In the genomic region with DNA sequence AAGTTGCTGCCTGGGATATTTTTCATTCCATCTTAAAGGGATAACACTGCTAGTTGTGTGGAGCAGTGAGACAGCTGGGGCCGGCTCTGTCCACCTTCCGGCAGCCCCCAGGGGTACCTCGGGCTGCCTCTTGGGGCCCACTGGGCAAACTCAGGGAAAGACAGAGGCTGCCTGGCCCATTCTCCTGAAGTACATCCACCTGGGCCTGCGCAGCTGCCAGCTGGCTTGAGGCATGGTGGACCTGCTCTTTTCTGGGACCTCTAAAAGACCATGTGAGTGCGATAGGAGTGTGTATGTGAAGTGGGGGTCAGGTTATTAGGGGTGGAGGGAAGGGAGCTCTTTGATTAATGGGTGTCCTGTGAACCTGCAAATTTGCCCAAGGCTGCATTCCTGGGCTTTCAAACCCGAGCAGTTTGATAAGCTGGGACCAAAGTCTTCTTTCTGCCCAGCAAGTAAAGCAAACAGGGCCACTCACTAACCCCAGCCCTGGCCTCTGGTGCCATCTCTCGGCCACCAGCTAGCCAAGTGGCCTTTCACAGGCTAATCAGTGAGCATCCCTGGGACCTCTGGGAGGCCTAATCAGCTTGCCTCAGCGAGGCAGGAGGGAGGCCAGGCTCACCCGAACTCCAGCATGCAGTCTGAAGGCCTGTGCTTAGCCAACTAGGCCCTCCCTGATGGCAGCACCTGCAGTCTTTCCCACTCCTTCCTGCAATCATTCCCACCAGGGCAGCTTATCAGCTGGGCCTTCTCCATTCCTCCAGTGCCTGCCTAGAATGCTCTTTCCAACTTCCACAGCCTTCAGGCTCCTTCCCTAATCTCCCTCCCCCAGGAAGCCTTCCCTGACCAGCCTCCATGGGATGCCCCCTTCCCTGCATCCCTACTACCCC, we compare ENCODE assay signal across 15 cellular contexts.
DNase-seq lines count a peak whose midpoint lies in the region; ATAC-seq, FAIRE-seq and TF ChIP-seq lines count a peak whose summit lies in the region.
"Had no signal": no experiment of that assay in that cellular context is flagged by ENCODE, and none has a peak within 500 bp of the region (broad histone marks: within the 10 kb centered on the region; RNA-seq: fewer than 3 reads in every experiment).

No MANE protein-coding gene starts in this region.

- H3K4me2 ChIP-seq in HepG2 (ENCODE audit: low read depth, low read length) = no peak overlapping the region

- TF ChIP-seq CTCF in NB4 (IDR thresholded peaks at IDR 0.05; ENCODE audit: low read depth, low read length) (peak; percentile 3), HepG2 (CRISPR knock-in tag; IDR thresholded peaks at IDR 0.05) (0 out of 2 replicates have a peak, but pooled peaks have one; percentile 19), BE2C (IDR thresholded peaks at IDR 0.05; ENCODE audit: low read depth, low read length) (no peak), thyroid gland (IDR thresholded peaks at IDR 0.05) (no peak)

- TF ChIP-seq EP300 in HepG2 (IDR thresholded peaks at IDR 0.05; ENCODE audit: low read depth in 2 of 2, low read length in 2 of 2) (no peak), HepG2 (CRISPR knock-in tag; IDR thresholded peaks at IDR 0.05; ENCODE audit: borderline replicate concordance) (no peak)

- H3K9me3 ChIP-seq in HepG2 (ENCODE audit: low read length) = peaks cover 99% of the 10 kb centered on the region
- no peaks in the 10 kb centered on the region; the same call in 1 of the 2 replicates for H3K9me3 ChIP-seq in BE2C
- no peaks in the 10 kb centered on the region for H3K9me3 ChIP-seq in thyroid gland
- H3K9me3 ChIP-seq: Caco-2, HAP-1 had no signal

- H4K20me1 ChIP-seq in HepG2 (ENCODE audit: insufficient read depth, low read length) = no peaks in the 10 kb centered on the region

- H3K4me1 ChIP-seq in HepG2 (ENCODE audit: insufficient read depth, low read length) (no peaks in the 10 kb centered on the region), BE2C (no peaks in the 10 kb centered on the region), thyroid gland (no peaks in the 10 kb centered on the region)
- H3K4me1 ChIP-seq: Caco-2, HAP-1 had no signal

- H3K9ac ChIP-seq in HepG2 (ENCODE audit: insufficient read depth, low read depth, low read length) = no peak overlapping the region
- H3K9ac ChIP-seq: GM23248 had no signal

- H3K27me3 ChIP-seq in HepG2 (ENCODE audit: control insufficient read depth in 1 of 2, insufficient read depth in 2 of 2, low read length in 2 of 2) (no peaks in the 10 kb centered on the region), BE2C (no peaks in the 10 kb centered on the region), thyroid gland (no peaks in the 10 kb centered on the region)

- no peaks in the 10 kb centered on the region for H3K36me3 ChIP-seq in HepG2 (replicated peaks in 1 of 2; ENCODE audit: control insufficient read depth in 1 of 2, insufficient read depth in 2 of 2, low read length in 2 of 2)
- H3K36me3 ChIP-seq in BE2C = no peaks in the 10 kb centered on the region
- no peaks in the 10 kb centered on the region for H3K36me3 ChIP-seq in thyroid gland
- H3K36me3 ChIP-seq: HAP-1 had no signal

- no peak for TF ChIP-seq RAD21 in HepG2 (CRISPR knock-in tag; IDR thresholded peaks at IDR 0.05)

- CTCF ChIA-PET in HepG2 (lab: Yijun Ruan, JAX; ENCODE audit: low intra/inter-chr PET ratio, low total read pairs) = no interaction called here

- H2AFZ ChIP-seq in HepG2 (ENCODE audit: low read length) = no peak overlapping the region
- H2AFZ ChIP-seq: GM23248 had no signal

- no peak for TF ChIP-seq POLR2A in NB4 (IDR thresholded peaks at IDR 0.05; ENCODE audit: extremely low read depth, insufficient read length)
- TF ChIP-seq POLR2A in HepG2 (IDR thresholded peaks at IDR 0.05; ENCODE audit: insufficient read depth in 1 of 2, low read depth in 2 of 2, low read length in 2 of 2) = no peak
- TF ChIP-seq POLR2A in thyroid gland (IDR thresholded peaks at IDR 0.05) = no peak

- 16% methylated on average over 5 of the region's 9 CpGs for WGBS in HepG2 (ENCODE audit: low lambda C conversion rate)
- WGBS in thyroid gland, 2 donors = 49 to 64% methylated on average over 8 of the region's 9 CpGs

- no peak overlapping the region for H3K27ac ChIP-seq in HepG2 (ENCODE audit: extremely low read length, insufficient read depth, low read length)
- no peak overlapping the region for H3K27ac ChIP-seq in thyroid gland
- H3K27ac ChIP-seq: C4-2B, GM23248 had no signal

- POLR2A ChIA-PET in HepG2 (lab: Yijun Ruan, JAX) = no interaction called here

- no peak for DNase-seq in NB4 (ENCODE audit: low read depth)
- peak; percentile 3 for DNase-seq in ecto neural progenitor cell (ENCODE audit: low spot score)
- DNase-seq in HepG2 (ENCODE audit: low spot score) = peak; percentile 0
- peak; percentile 13 for DNase-seq in sciatic nerve (ENCODE audit: low spot score)
- DNase-seq in stimulated activated CD4-positive, alpha-beta T cell treated with anti-CD3 and anti-CD28 coated beads, Interleukin-4, amount 100 ng/mL, for 4 hours = no peak
- no peak for DNase-seq in BE2C
- DNase-seq in thyroid gland = no peak
- DNase-seq: Caco-2; CD4-positive, alpha-beta T cell; GM23248 had no signal

- no peak for FAIRE-seq in HepG2 (lab: Jason Lieb, UNC)
- FAIRE-seq: D721Med, G401.6, GM12891 had no signal

- ATAC-seq in HepG2 (peak; percentile 83), sciatic nerve (no peak)

- no peaks in the 10 kb centered on the region for H3K79me2 ChIP-seq in HepG2 (ENCODE audit: insufficient read depth, low read length)

- H3K4me3 ChIP-seq in NB4 (ENCODE audit: low read depth, low read length) (no peak overlapping the region), HepG2 (replicated peaks in 1 of 3; ENCODE audit: insufficient read depth in 1 of 3, low read depth in 2 of 3, low read length in 3 of 3) (no peak overlapping the region), BE2C (ENCODE audit: low read depth, low read length) (no peak overlapping the region), thyroid gland (replicated peaks in 1 of 3) (no peak overlapping the region)
- H3K4me3 ChIP-seq: GM23248, HAP-1 had no signal

- in situ Hi-C loops in HepG2 (cut with HindIII; ENCODE audit: extremely low pct_ligation_motif_present, low pct_unique_long_range_greater_than_20kb) = no loop called here

- intact Hi-C loops in HepG2 (cut with micrococcal nuclease; ENCODE audit: unreplicated experiment) (no loop called here), sciatic nerve (cut with DNase I) (no loop called here), thyroid gland (cut with DNase I) (no loop called here)

- no TSS peak for BruUV-seq in HepG2 (replicated peaks; lab: Mats Ljungman, UMichigan)

TF ChIP-seq in HepG2, 621 proteins besides CTCF, POLR2A, EP300 and RAD21:
- peak; percentile 35; the same call in 1 of the 2 replicates for TF ChIP-seq STAG1 (CRISPR knock-in tag; IDR thresholded peaks at IDR 0.05)
- TF ChIP-seq, protein P1, sequence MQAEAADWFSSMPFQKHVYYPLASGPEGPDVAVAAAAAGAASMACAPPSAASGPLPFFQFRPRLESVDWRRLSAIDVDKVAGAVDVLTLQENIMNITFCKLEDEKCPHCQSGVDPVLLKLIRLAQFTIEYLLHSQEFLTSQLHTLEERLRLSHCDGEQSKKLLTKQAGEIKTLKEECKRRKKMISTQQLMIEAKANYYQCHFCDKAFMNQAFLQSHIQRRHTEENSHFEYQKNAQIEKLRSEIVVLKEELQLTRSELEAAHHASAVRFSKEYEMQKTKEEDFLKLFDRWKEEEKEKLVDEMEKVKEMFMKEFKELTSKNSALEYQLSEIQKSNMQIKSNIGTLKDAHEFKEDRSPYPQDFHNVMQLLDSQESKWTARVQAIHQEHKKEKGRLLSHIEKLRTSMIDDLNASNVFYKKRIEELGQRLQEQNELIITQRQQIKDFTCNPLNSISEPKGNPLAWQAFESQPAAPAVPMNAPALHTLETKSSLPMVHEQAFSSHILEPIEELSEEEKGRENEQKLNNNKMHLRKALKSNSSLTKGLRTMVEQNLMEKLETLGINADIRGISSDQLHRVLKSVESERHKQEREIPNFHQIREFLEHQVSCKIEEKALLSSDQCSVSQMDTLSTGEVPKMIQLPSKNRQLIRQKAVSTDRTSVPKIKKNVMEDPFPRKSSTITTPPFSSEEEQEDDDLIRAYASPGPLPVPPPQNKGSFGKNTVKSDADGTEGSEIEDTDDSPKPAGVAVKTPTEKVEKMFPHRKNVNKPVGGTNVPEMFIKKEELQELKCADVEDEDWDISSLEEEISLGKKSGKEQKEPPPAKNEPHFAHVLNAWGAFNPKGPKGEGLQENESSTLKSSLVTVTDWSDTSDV (CRISPR knock-in tag; IDR thresholded peaks at IDR 0.05) = no peak

Comparison
In these comparisons a context has a peak if more than half of its experiments do, and no peak if none do; other contexts are left out.
1. DNase-seq: peak in ecto neural progenitor cell (single experiment), HepG2 (single experiment) and sciatic nerve (single experiment); none in NB4 (single experiment), stimulated activated CD4-positive, alpha-beta T cell treated with anti-CD3 and anti-CD28 coated beads, Interleukin-4, amount 100 ng/mL, for 4 hours (0 of 2), BE2C (single experiment) and thyroid gland (0 of 2).
2. CTCF ChIP-seq: peak in NB4 (single experiment) and HepG2 (single experiment); none in BE2C (single experiment) and thyroid gland (0 of 6).